Comparison of ENCODE assay signal across 24 cellular contexts in the genomic region with DNA sequence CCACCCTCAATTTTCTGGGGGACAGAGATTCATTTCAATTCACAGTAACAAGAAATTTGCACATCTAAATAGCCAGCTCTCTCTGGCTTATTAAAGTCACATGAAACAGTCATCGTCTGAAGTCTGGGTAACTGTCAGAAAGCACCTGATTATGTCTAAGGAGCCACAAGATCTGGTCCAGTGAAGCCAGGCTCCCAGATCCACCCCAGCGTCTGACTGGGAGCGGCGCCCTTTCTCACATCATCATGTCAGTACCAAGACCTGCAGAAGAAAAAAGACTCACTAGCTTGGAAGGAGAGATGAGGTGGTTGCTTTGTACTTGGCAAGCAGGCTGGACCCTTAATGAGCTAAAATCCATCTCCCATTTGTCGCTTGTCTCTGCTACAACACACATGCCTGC. TPM values are rescaled to one million over a fixed set of nuclear protein-coding genes. Genes with fewer than 3 reads are reported as not detected.
A peak's percentile ranks its signal among the peaks of the same experiment; 100 is the strongest.
DNase-seq lines count a peak whose midpoint lies in the region; ATAC-seq and TF ChIP-seq lines count a peak whose summit lies in the region.
"Had no signal": no experiment of that assay in that cellular context is flagged by ENCODE, and none has a peak within 500 bp of the region (broad histone marks: within the 10 kb centered on the region; RNA-seq: fewer than 3 reads in every experiment).

No MANE protein-coding gene starts in this region.

- H3K4me2 ChIP-seq in GM23338 (no peak overlapping the region), OCI-LY1 (ENCODE audit: low read length) (peak overlapping the region; percentile 56; the same call in 1 of the 2 replicates)

- peaks cover 72% of the 10 kb centered on the region for H3K4me1 Mint-ChIP-seq in T-helper 1 cell treated with Interleukin-12 subunit alpha and Interleukin-12 subunit beta and Interleukin-4 antibody, amounts not matched to agents 30 μg/mL and 1 μg/mL, for 36 hours (ENCODE audit: low read depth)
- H3K4me1 Mint-ChIP-seq in GM23338 = peaks cover 43% of the 10 kb centered on the region
- H3K4me1 Mint-ChIP-seq in stimulated activated naive B cell treated with anti-CD40 and anti-IgM and Interleukin-4, amounts not matched to agents 10 μg/mL and 1 μg/mL and 100 μg/mL, for 72 hours = peaks cover 75 to 93% of the 10 kb centered on the region in 2 donors

- H3K4me1 ChIP-seq in GM23338 (ENCODE audit: insufficient read depth) = peaks cover 21% of the 10 kb centered on the region
- H3K4me1 ChIP-seq in OCI-LY1 (ENCODE audit: insufficient read depth, low read length, severe bottlenecking) = peaks cover 100% of the 10 kb centered on the region

- peaks cover 8% of the 10 kb centered on the region for H3K79me2 ChIP-seq in GM23338 (replicated peaks; ENCODE audit: insufficient read depth)
- 0 out of 2 replicates have a peak, but pooled peaks cover 11% of the 10 kb centered on the region for H3K79me2 ChIP-seq in OCI-LY1 (ENCODE audit: insufficient read depth, low read length)

- H4K20me1 ChIP-seq in GM23338 (replicated peaks; ENCODE audit: insufficient read depth) (no peaks in the 10 kb centered on the region; the same call in 1 of the 2 replicates), OCI-LY1 (ENCODE audit: insufficient read depth, low read length) (no peaks in the 10 kb centered on the region)

- H3F3A ChIP-seq in GM23338 (replicated peaks; ENCODE audit: low read depth) (no peaks in the 10 kb centered on the region), OCI-LY1 (ENCODE audit: insufficient read depth, low read length) (peaks cover 7% of the 10 kb centered on the region; the same call in 1 of the 2 replicates)

- no peaks in the 10 kb centered on the region for H3K9me3 ChIP-seq in OCI-LY1 (ENCODE audit: low read length)

- H3K36me3 Mint-ChIP-seq in T-helper 1 cell treated with Interleukin-12 subunit alpha and Interleukin-12 subunit beta and Interleukin-4 antibody, amounts not matched to agents 30 μg/mL and 1 μg/mL, for 36 hours (ENCODE audit: low read depth) = peaks cover 54% of the 10 kb centered on the region
- H3K36me3 Mint-ChIP-seq in GM23338 (ENCODE audit: low read depth) = peaks cover 11% of the 10 kb centered on the region
- H3K36me3 Mint-ChIP-seq in stimulated activated naive B cell treated with anti-CD40 and anti-IgM and Interleukin-4, amounts not matched to agents 10 μg/mL and 1 μg/mL and 100 μg/mL, for 72 hours = peaks cover 71 to 81% of the 10 kb centered on the region in 2 donors

- H3K36me3 ChIP-seq in GM23338 (ENCODE audit: insufficient read depth) (no peaks in the 10 kb centered on the region), OCI-LY1 (ENCODE audit: insufficient read depth, low read length) (peaks cover 64% of the 10 kb centered on the region)

- H3K4me3 Mint-ChIP-seq in T-helper 1 cell treated with Interleukin-12 subunit alpha and Interleukin-12 subunit beta and Interleukin-4 antibody, amounts not matched to agents 30 μg/mL and 1 μg/mL, for 36 hours = no peak overlapping the region
- no peak overlapping the region for H3K4me3 Mint-ChIP-seq in GM23338
- H3K4me3 Mint-ChIP-seq in stimulated activated naive B cell treated with anti-CD40 and anti-IgM and Interleukin-4, amounts not matched to agents 10 μg/mL and 1 μg/mL and 100 μg/mL, for 72 hours = peak overlapping the region in 1 of 2 donors; percentile 46
- H3K4me3 Mint-ChIP-seq: activated CD8-positive, alpha-beta memory T cell treated with anti-CD3 and anti-CD28 coated beads, Interleukin-2, amount 10 ng/mL, durations not matched to agents 7 days and 5 days; activated naive CD8-positive, alpha-beta T cell; HFFc6; T-helper 17 cell had no signal

- no peaks in the 10 kb centered on the region for H3K9me2 ChIP-seq in GM23338 (ENCODE audit: insufficient read depth)
- H3K9me2 ChIP-seq in OCI-LY1 (ENCODE audit: low read depth, low read length) = no peaks in the 10 kb centered on the region

- ATAC-seq in GM23338 = no peak
- peak in 1 of 2 donors; percentile 21 for ATAC-seq in stimulated activated naive B cell treated with anti-CD40 and anti-IgM and Interleukin-4, amounts not matched to agents 10 μg/mL and 1 μg/mL and 100 μg/mL, for 72 hours (replicated peaks)
- ATAC-seq: activated CD8-positive, alpha-beta memory T cell treated with anti-CD3 and anti-CD28 coated beads, Interleukin-2, amount 10 ng/mL, durations not matched to agents 7 days and 5 days; T-helper 17 cell had no signal

- H3K27me3 ChIP-seq in GM23338 (ENCODE audit: insufficient read depth) (no peaks in the 10 kb centered on the region), OCI-LY1 (ENCODE audit: insufficient read depth, low read length) (no peaks in the 10 kb centered on the region)

- H3K27ac ChIP-seq in GM23338 (ENCODE audit: low read depth) (0 out of 2 replicates have a peak overlapping the region, but pooled peaks have one; percentile 50), OCI-LY1 (ENCODE audit: low read depth, low read length, poor library complexity, severe bottlenecking) (peak overlapping the region; percentile 92)
- H3K27ac ChIP-seq: 22Rv1, skin epidermis had no signal

- H3K9me3 Mint-ChIP-seq in T-helper 1 cell treated with Interleukin-12 subunit alpha and Interleukin-12 subunit beta and Interleukin-4 antibody, amounts not matched to agents 30 μg/mL and 1 μg/mL, for 36 hours = no peaks in the 10 kb centered on the region
- H3K9me3 Mint-ChIP-seq in GM23338 = no peaks in the 10 kb centered on the region
- H3K9me3 Mint-ChIP-seq in stimulated activated naive B cell treated with anti-CD40 and anti-IgM and Interleukin-4, amounts not matched to agents 10 μg/mL and 1 μg/mL and 100 μg/mL, for 72 hours = no peaks in the 10 kb centered on the region
- H3K9me3 Mint-ChIP-seq: activated T-helper 2 cell treated with anti-CD3 and anti-CD28 coated beads, Interferon-gamma antibody, Interleukin-2, Interleukin-4, amounts not matched to agents 10 μg/mL and 5 μg/mL and 100 μg/mL, durations not matched to agents 14 hours and 24 hours and 36 hours; HFFc6 had no signal

- H3K27me3 Mint-ChIP-seq in T-helper 1 cell treated with Interleukin-12 subunit alpha and Interleukin-12 subunit beta and Interleukin-4 antibody, amounts not matched to agents 30 μg/mL and 1 μg/mL, for 36 hours (ENCODE audit: low read depth) = no peaks in the 10 kb centered on the region
- H3K27me3 Mint-ChIP-seq in GM23338 (ENCODE audit: insufficient read depth, low read depth, poor library complexity) = peaks cover 16% of the 10 kb centered on the region
- H3K27me3 Mint-ChIP-seq in stimulated activated naive B cell treated with anti-CD40 and anti-IgM and Interleukin-4, amounts not matched to agents 10 μg/mL and 1 μg/mL and 100 μg/mL, for 72 hours = no peaks in the 10 kb centered on the region
- H3K27me3 Mint-ChIP-seq: activated CD8-positive, alpha-beta memory T cell treated with anti-CD3 and anti-CD28 coated beads, Interleukin-2, amount 10 ng/mL, durations not matched to agents 7 days and 5 days; activated naive CD8-positive, alpha-beta T cell; T-helper 17 cell had no signal

- TF ChIP-seq CTCF in GM23338 (conservative IDR thresholded peaks at IDR 0.05; ENCODE audit: low read depth in 2 of 2) = no peak
- no peak for TF ChIP-seq CTCF in OCI-LY1 (IDR thresholded peaks at IDR 0.05; ENCODE audit: low read length)

- H3K27ac Mint-ChIP-seq in T-helper 1 cell treated with Interleukin-12 subunit alpha and Interleukin-12 subunit beta and Interleukin-4 antibody, amounts not matched to agents 30 μg/mL and 1 μg/mL, for 36 hours = peak overlapping the region; percentile 9
- H3K27ac Mint-ChIP-seq in GM23338 = no peak overlapping the region
- H3K27ac Mint-ChIP-seq in stimulated activated naive B cell treated with anti-CD40 and anti-IgM and Interleukin-4, amounts not matched to agents 10 μg/mL and 1 μg/mL and 100 μg/mL, for 72 hours = peak overlapping the region; percentile 52
- H3K27ac Mint-ChIP-seq: activated CD8-positive, alpha-beta memory T cell treated with anti-CD3 and anti-CD28 coated beads, Interleukin-2, amount 10 ng/mL, durations not matched to agents 7 days and 5 days; activated naive CD8-positive, alpha-beta T cell; activated T-helper 2 cell treated with anti-CD3 and anti-CD28 coated beads, Interferon-gamma antibody, Interleukin-2, Interleukin-4, amounts not matched to agents 10 μg/mL and 5 μg/mL and 100 μg/mL, durations not matched to agents 14 hours and 24 hours and 36 hours; HFFc6; T-helper 17 cell had no signal

- H2AFZ ChIP-seq in GM23338 (no peak overlapping the region), OCI-LY1 (ENCODE audit: low read length) (no peak overlapping the region)

- no peak for DNase-seq in T-helper 1 cell
- DNase-seq in GM23338 (ENCODE audit: low spot score) = no peak
- DNase-seq in stimulated activated naive B cell treated with anti-CD40 and anti-IgM and Interleukin-4, amounts not matched to agents 10 μg/mL and 1 μg/mL and 100 μg/mL, for 72 hours = no peak
- no peak for DNase-seq in dedifferentiated amniotic fluid mesenchymal stem cell (ENCODE audit: extremely low spot score)
- DNase-seq in LoVo (ENCODE audit: low spot score) = no peak
- no peak for DNase-seq in HuH-7.5 (ENCODE audit: low spot score)
- DNase-seq: activated CD4-positive, alpha-beta T cell treated with anti-CD3 and anti-CD28 coated beads for 48 hours; activated CD8-positive, alpha-beta memory T cell treated with anti-CD3 and anti-CD28 coated beads, Interleukin-2, amount 10 ng/mL, durations not matched to agents 7 days and 5 days; DMS79; HFFc6; mammary epithelial cell; NCI-H1694 treated with DMSO at 0.1 percent for 48 hours; NCI-H774; occipital lobe; stimulated activated CD4-positive, alpha-beta T cell treated with anti-CD3 and anti-CD28 coated beads, Interleukin-2, amount 100 ng/mL, for 24 hours; stimulated activated naive CD4-positive, alpha-beta T cell; T-helper 17 cell had no signal

- H3K9ac ChIP-seq in OCI-LY1 (ENCODE audit: low read length) = peak overlapping the region; percentile 56; the same call in 1 of the 2 replicates

- H3K4me3 ChIP-seq in GM23338 (no peak overlapping the region), OCI-LY1 (ENCODE audit: low read depth, low read length, poor library complexity, severe bottlenecking) (no peak overlapping the region)
- H3K4me3 ChIP-seq: K562, skin epidermis had no signal

TF ChIP-seq in GM23338, 12 proteins besides CTCF, POLR2A, EP300 and RAD21 (continues in another document):
- TF ChIP-seq EZH2phosphoT487 (IDR thresholded peaks at IDR 0.05; ENCODE audit: unreplicated experiment) (no peak), ZNF331 (CRISPR knock-in tag; IDR thresholded peaks at IDR 0.05; ENCODE audit: low read depth) (no peak), JUNB (IDR thresholded peaks at IDR 0.05; ENCODE audit: unreplicated experiment) (no peak)
- TF ChIP-seq, protein P1, sequence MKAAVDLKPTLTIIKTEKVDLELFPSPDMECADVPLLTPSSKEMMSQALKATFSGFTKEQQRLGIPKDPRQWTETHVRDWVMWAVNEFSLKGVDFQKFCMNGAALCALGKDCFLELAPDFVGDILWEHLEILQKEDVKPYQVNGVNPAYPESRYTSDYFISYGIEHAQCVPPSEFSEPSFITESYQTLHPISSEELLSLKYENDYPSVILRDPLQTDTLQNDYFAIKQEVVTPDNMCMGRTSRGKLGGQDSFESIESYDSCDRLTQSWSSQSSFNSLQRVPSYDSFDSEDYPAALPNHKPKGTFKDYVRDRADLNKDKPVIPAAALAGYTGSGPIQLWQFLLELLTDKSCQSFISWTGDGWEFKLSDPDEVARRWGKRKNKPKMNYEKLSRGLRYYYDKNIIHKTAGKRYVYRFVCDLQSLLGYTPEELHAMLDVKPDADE (IDR thresholded peaks at IDR 0.05) = no peak

RNA-seq across cellular contexts. Expression of a gene that starts 58.5 kb away (rescaled TPM):
- total RNA-seq in GM23338 (2014; rRNA removed; shearing (Covaris generic)) = 71.0 and 73.7 TPM in 2 replicates
- polyA plus RNA-seq in GM23338 (2016; fragmentation: Nextera tagmentation; extraction: Ambion mirVana) = 26.2 and 28.2 TPM in 2 replicates
